Comparison of ENCODE assay signal across 8 cellular contexts in genomic region chr17:28812980-28813377, GRCh38. TPM values are rescaled to one million over a fixed set of nuclear protein-coding genes. Genes with fewer than 3 reads are reported as not detected.
A peak's percentile ranks its signal among the peaks of the same experiment; 100 is the strongest.
DNase-seq lines count a peak whose midpoint lies in the region; ATAC-seq and TF ChIP-seq lines count a peak whose summit lies in the region.

No MANE protein-coding gene starts in this region.

- H3K27ac ChIP-seq in ascending aorta (peak overlapping the region; percentile 90), liver (ENCODE audit: low read depth in 1 of 2, low read length in 2 of 2) (peak overlapping the region; percentile 68 to 96), thoracic aorta (peak overlapping the region; percentile 81 to 89)

- WGBS in liver: 0% methylated on average over 5 of the region's 6 CpGs

- H3K27me3 ChIP-seq in ascending aorta (no peaks in the 10 kb centered on the region), liver (ENCODE audit: control insufficient read depth in 4 of 4, insufficient read depth in 4 of 4, low read length in 3 of 4) (no peaks in the 10 kb centered on the region), thoracic aorta (replicated peaks; ENCODE audit: insufficient read depth) (no peaks in the 10 kb centered on the region)

- H3K27me3 Mint-ChIP-seq in activated CD8-positive, alpha-beta memory T cell treated with anti-CD3 and anti-CD28 coated beads, Interleukin-2, amount 10 ng/mL, durations not matched to agents 7 days and 5 days: no peaks in the 10 kb centered on the region

- H3K27ac Mint-ChIP-seq in activated CD8-positive, alpha-beta memory T cell treated with anti-CD3 and anti-CD28 coated beads, Interleukin-2, amount 10 ng/mL, durations not matched to agents 7 days and 5 days: peak overlapping the region; percentile 89

- H3K4me3 ChIP-seq in ascending aorta: peak overlapping the region; percentile 74 to 90
- H3K4me3 ChIP-seq in liver (ENCODE audit: low read depth in 1 of 3, low read length in 3 of 3): peak overlapping the region; percentile 51 to 88 (median 79)
- peak overlapping the region; percentile 97 for H3K4me3 ChIP-seq in thoracic aorta

- H3K9me3 Mint-ChIP-seq in activated CD8-positive, alpha-beta memory T cell treated with anti-CD3 and anti-CD28 coated beads, Interleukin-2, amount 10 ng/mL, durations not matched to agents 7 days and 5 days (ENCODE audit: low read depth): no peaks in the 10 kb centered on the region

- no peaks in the 10 kb centered on the region for H3K36me3 Mint-ChIP-seq in activated CD8-positive, alpha-beta memory T cell treated with anti-CD3 and anti-CD28 coated beads, Interleukin-2, amount 10 ng/mL, durations not matched to agents 7 days and 5 days

- H3K9ac ChIP-seq in liver (ENCODE audit: low read depth in 1 of 2, low read length in 2 of 2): peak overlapping the region in 1 of 2 donors; percentile 85

- TF ChIP-seq RAD21 in liver (IDR thresholded peaks at IDR 0.05): no peak

- TF ChIP-seq CTCF in ascending aorta (IDR thresholded peaks at IDR 0.05): no peak
- TF ChIP-seq CTCF in liver (IDR thresholded peaks at IDR 0.05; ENCODE audit: low read depth, low read length, missing input control): no peak
- TF ChIP-seq CTCF in thoracic aorta (IDR thresholded peaks at IDR 0.05): no peak

- no peak for ATAC-seq in activated CD8-positive, alpha-beta memory T cell treated with anti-CD3 and anti-CD28 coated beads, Interleukin-2, amount 10 ng/mL, durations not matched to agents 7 days and 5 days
- ATAC-seq in thoracic aorta (ENCODE audit: insufficient number of reproducible peaks, low FRiP score, low read depth): no peak
- ATAC-seq in GM19324 (IDR thresholded peaks at IDR 0.05; ENCODE audit: low FRiP score, unreplicated experiment): no peak
- no peak for ATAC-seq in HG02970 (IDR thresholded peaks at IDR 0.05; ENCODE audit: low FRiP score, unreplicated experiment)

- H3K36me3 ChIP-seq in ascending aorta (no peaks in the 10 kb centered on the region), liver (ENCODE audit: control insufficient read depth in 4 of 4, insufficient read depth in 3 of 4, low read depth in 1 of 4, low read length in 3 of 4) (no peaks in the 10 kb centered on the region), thoracic aorta (no peaks in the 10 kb centered on the region)

- CTCF ChIA-PET in activated CD8-positive, alpha-beta memory T cell treated with anti-CD3 and anti-CD28 coated beads, Interleukin-2, amount 10 ng/mL, durations not matched to agents 7 days and 5 days (lab: Charles Lee): interaction anchor here (0.9 to 3.2 kb wide), 4 partner anchors 17 to 86 kb away, joined by 3 to 15 read pairs (median 8); partner anchors contain the start of genes NEK8 and TLCD1

- H3K9me3 ChIP-seq in ascending aorta: no peaks in the 10 kb centered on the region
- H3K9me3 ChIP-seq in liver (ENCODE audit: control insufficient read depth in 4 of 4, low read length in 3 of 4): no peaks in the 10 kb centered on the region
- no peaks in the 10 kb centered on the region for H3K9me3 ChIP-seq in thoracic aorta

- no peak for DNase-seq in activated CD8-positive, alpha-beta memory T cell treated with anti-CD3 and anti-CD28 coated beads, Interleukin-2, amount 10 ng/mL, durations not matched to agents 7 days and 5 days
- DNase-seq in activated CD8-positive, alpha-beta memory T cell treated with anti-CD3 and anti-CD28 coated beads for 24 hours: no peak
- no peak for DNase-seq in ascending aorta (ENCODE audit: low spot score in 2 of 2)
- no peak for DNase-seq in thoracic aorta (ENCODE audit: low spot score)
- DNase-seq in NCI-H2081 treated with DMSO at 0.1 percent for 48 hours (lab: John Stamatoyannopoulos, UW): no peak

- peak overlapping the region; percentile 83 for H3K4me3 Mint-ChIP-seq in activated CD8-positive, alpha-beta memory T cell treated with anti-CD3 and anti-CD28 coated beads, Interleukin-2, amount 10 ng/mL, durations not matched to agents 7 days and 5 days

- H3K4me1 ChIP-seq in ascending aorta: peaks cover 0 to 36% of the 10 kb centered on the region in 2 donors
- peaks cover 3 to 16% (median 6%) of the 10 kb centered on the region in 4 donors for H3K4me1 ChIP-seq in liver (ENCODE audit: control insufficient read depth in 4 of 4, insufficient read depth in 4 of 4, low read length in 3 of 4)
- H3K4me1 ChIP-seq in thoracic aorta (ENCODE audit: control insufficient read depth in 1 of 2, low read depth in 2 of 2): peaks cover 18 to 44% of the 10 kb centered on the region in 2 donors

- H3K4me1 Mint-ChIP-seq in activated CD8-positive, alpha-beta memory T cell treated with anti-CD3 and anti-CD28 coated beads, Interleukin-2, amount 10 ng/mL, durations not matched to agents 7 days and 5 days: peaks cover 25% of the 10 kb centered on the region

- intact Hi-C loops in ascending aorta (cut with DNase I): loop anchor here (1.0 to 2.0 kb wide), 2 partner anchors 29 to 84 kb away; partner anchors contain the start of genes FAM222B and FLOT2

TF ChIP-seq in liver, 16 proteins besides CTCF, POLR2A, EP300 and RAD21:
- TF ChIP-seq TAF1 (conservative IDR thresholded peaks at IDR 0.05) (no peak), ATF3 (IDR thresholded peaks at IDR 0.05) (no peak), EGR1 (IDR thresholded peaks at IDR 0.05; ENCODE audit: low read depth in 2 of 2) (no peak), FOXA2 (IDR thresholded peaks at IDR 0.05) (no peak), MAX (IDR thresholded peaks at IDR 0.05) (no peak), SP1 (IDR thresholded peaks at IDR 0.05) (no peak)

RNA-seq across cellular contexts. Expression of gene FAM222B, which starts 29.6 kb away (rescaled TPM):
- total RNA-seq in activated CD8-positive, alpha-beta memory T cell treated with anti-CD3 and anti-CD28 coated beads, Interleukin-2, amount 10 ng/mL, durations not matched to agents 7 days and 5 days: 10 to 100 TPM; 14.5 to 19.6 TPM
- total RNA-seq in ascending aorta (30.7 TPM), liver (1 to 10 TPM; 2.8 to 4.2 TPM), thoracic aorta (10 to 100 TPM; 19.9 to 23.4 TPM)
- 1 to 10 TPM; 4.0 to 5.4 TPM for polyA plus RNA-seq in liver

RNA-seq across cellular contexts. Expression of gene ERAL1, which starts 41.8 kb away (rescaled TPM):
- 10 to 100 TPM; 46.1 to 50.6 TPM for total RNA-seq in activated CD8-positive, alpha-beta memory T cell treated with anti-CD3 and anti-CD28 coated beads, Interleukin-2, amount 10 ng/mL, durations not matched to agents 7 days and 5 days
- 5.7 TPM for total RNA-seq in ascending aorta
- total RNA-seq in liver: 10 to 100 TPM; 17.3 to 30.8 TPM
- polyA plus RNA-seq in liver: 10 to 100 TPM; 28.1 to 34.5 TPM
- 10 to 100 TPM; 30.6 to 34.6 TPM for total RNA-seq in thoracic aorta
